Comparison of ENCODE assay signal across 8 cellular contexts in the genomic region with DNA sequence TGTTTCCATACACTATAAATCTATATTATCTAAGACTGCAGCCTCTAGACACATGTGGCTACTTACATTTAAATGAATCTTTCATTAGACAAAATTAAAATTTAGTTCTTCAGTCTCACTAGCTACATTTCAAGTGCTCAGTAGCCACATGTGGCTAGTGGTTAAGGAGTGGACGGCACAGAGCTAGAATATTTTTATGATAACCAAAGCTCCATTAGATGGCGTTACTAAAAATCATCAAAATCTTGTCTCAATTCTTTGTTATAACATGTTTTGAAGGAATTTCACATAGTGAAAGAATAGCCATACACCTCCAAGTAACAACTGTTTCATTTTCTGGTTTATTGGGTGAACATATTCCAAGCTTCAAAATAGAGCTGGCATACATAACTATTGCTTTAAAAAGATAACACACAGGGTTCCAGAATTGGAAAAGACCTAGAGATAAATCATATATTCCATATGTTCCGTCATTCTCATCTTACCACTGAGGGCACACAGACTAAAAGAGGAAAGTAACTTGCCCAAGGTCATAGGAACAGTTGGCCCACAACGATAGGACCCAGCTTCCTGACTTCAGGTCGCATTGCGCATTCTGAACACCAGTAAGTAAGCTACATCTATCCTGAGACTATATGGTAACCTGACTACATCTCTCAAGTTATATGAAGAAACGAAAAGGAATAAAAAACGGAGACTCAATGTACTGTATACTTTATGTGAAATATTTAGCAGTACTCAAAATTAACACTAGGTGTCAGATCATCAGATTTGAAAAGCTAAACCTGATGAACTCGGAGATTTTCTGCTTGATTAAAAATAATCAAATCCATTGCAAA.
DNase-seq lines count a peak whose midpoint lies in the region; ATAC-seq and TF ChIP-seq lines count a peak whose summit lies in the region.

No MANE protein-coding gene starts in this region.

- TF ChIP-seq CTCF in brain (conservative IDR thresholded peaks at IDR 0.05) = peak; percentile 69 to 82
- TF ChIP-seq CTCF in mesothelial cell of epicardium (IDR thresholded peaks at IDR 0.05; ENCODE audit: unreplicated experiment) = peak; percentile 83

- ATAC-seq in HG03520 (IDR thresholded peaks at IDR 0.05; ENCODE audit: unreplicated experiment) = no peak

- no peak overlapping the region for H3K27ac Mint-ChIP-seq in brain
- no peak overlapping the region for H3K27ac Mint-ChIP-seq in mesothelial cell of epicardium

- peaks cover 0 to 4% (median 4%) of the 10 kb centered on the region in 5 experiments for H3K9me3 Mint-ChIP-seq in brain
- no peaks in the 10 kb centered on the region for H3K9me3 Mint-ChIP-seq in mesothelial cell of epicardium

- no peak overlapping the region for H3K4me3 Mint-ChIP-seq in brain
- no peak overlapping the region for H3K4me3 Mint-ChIP-seq in mesothelial cell of epicardium

- H3K27me3 Mint-ChIP-seq in brain (peaks cover 5% of the 10 kb centered on the region), mesothelial cell of epicardium (ENCODE audit: low read depth) (no peaks in the 10 kb centered on the region)

- H3K4me1 Mint-ChIP-seq in brain (peaks cover 19% of the 10 kb centered on the region), mesothelial cell of epicardium (peaks cover 28% of the 10 kb centered on the region)

- H3K36me3 Mint-ChIP-seq in brain (no peaks in the 10 kb centered on the region), mesothelial cell of epicardium (no peaks in the 10 kb centered on the region)

- DNase-seq in SIG-M5 treated with dmso at 0.1 percent for 504 hours (lab: John Stamatoyannopoulos, UW; ENCODE audit: unreplicated experiment) = peak; percentile 21
- no peak for DNase-seq in SIG-M5 (lab: John Stamatoyannopoulos, UW)
- peak; percentile 2 for DNase-seq in NCI-H2171 (lab: John Stamatoyannopoulos, UW)
- DNase-seq in mesothelial cell of epicardium (ENCODE audit: low spot score in 2 of 2, unreplicated experiment in 2 of 2) = no peak
- no peak for DNase-seq in dedifferentiated amniotic fluid mesenchymal stem cell (ENCODE audit: extremely low spot score)
- no peak for DNase-seq in activated CD8-positive, alpha-beta memory T cell treated with anti-CD3 and anti-CD28 coated beads, Interleukin-2, amount 50 U/mL, for 4 hours

Comparison
In these comparisons a context has a peak if more than half of its experiments do, and no peak if none do; other contexts are left out.
1. DNase-seq: peak in SIG-M5 treated with dmso at 0.1 percent for 504 hours (single experiment) and NCI-H2171 (single experiment); none in SIG-M5 (single experiment), mesothelial cell of epicardium (0 of 2), dedifferentiated amniotic fluid mesenchymal stem cell (single experiment) and activated CD8-positive, alpha-beta memory T cell treated with anti-CD3 and anti-CD28 coated beads, Interleukin-2, amount 50 U/mL, for 4 hours (single experiment).